14 cellular contexts compared by ENCODE assay signal in genomic region chr14:106166232-106166631, GRCh38.
"Had no signal": no experiment of that assay in that cellular context is flagged by ENCODE, and none has a peak within 500 bp of the region (broad histone marks: within the 10 kb centered on the region; RNA-seq: fewer than 3 reads in every experiment).

No MANE protein-coding gene starts in this region.

- H3K4me3 ChIP-seq: heart left ventricle, ovary, right atrium auricular region had no signal

- DNase-seq: effector memory CD8-positive, alpha-beta T cell; foreskin melanocyte; heart left ventricle; hippocampal formation; kidney glomerular epithelial cell; mesendoderm; naive B cell; ovary; small intestine; stimulated activated CD4-positive, alpha-beta T cell treated with anti-CD3 and anti-CD28 coated beads, Interleukin-12 subunit alpha, Interleukin-12 subunit beta, amount 100 ng/mL, for 4 hours; stimulated activated naive CD4-positive, alpha-beta T cell treated with Interleukin-2 at 50 U/mL for 16 hours had no signal

- H3K9me3 Mint-ChIP-seq: dendritic cell treated with granulocyte-macrophage colony-stimulating factor and Interleukin-4, amounts not matched to agents 40 ng/mL and 50 ng/mL, for 4 days; effector memory CD8-positive, alpha-beta T cell; naive B cell had no signal

- ATAC-seq: effector memory CD8-positive, alpha-beta T cell; heart left ventricle had no signal

- H3K36me3 Mint-ChIP-seq: naive B cell, type B pancreatic cell had no signal

- H3K27ac ChIP-seq: heart left ventricle, ovary, right atrium auricular region had no signal

- H3K27me3 ChIP-seq: ovary, right atrium auricular region had no signal

- H3K27me3 Mint-ChIP-seq: type B pancreatic cell had no signal

- H3K36me3 ChIP-seq: heart left ventricle, ovary, right atrium auricular region had no signal

- H3K4me1 ChIP-seq: heart left ventricle, right atrium auricular region had no signal

- H3K27ac Mint-ChIP-seq: dendritic cell treated with granulocyte-macrophage colony-stimulating factor and Interleukin-4, amounts not matched to agents 40 ng/mL and 50 ng/mL, for 4 days; effector memory CD8-positive, alpha-beta T cell; naive B cell; type B pancreatic cell had no signal

- H3K4me3 Mint-ChIP-seq: dendritic cell treated with granulocyte-macrophage colony-stimulating factor and Interleukin-4, amounts not matched to agents 40 ng/mL and 50 ng/mL, for 4 days; effector memory CD8-positive, alpha-beta T cell; type B pancreatic cell had no signal

- H3K9me3 ChIP-seq: heart left ventricle, ovary, right atrium auricular region had no signal
